ENCODE assay signal across 1 cellular context in the genomic region with DNA sequence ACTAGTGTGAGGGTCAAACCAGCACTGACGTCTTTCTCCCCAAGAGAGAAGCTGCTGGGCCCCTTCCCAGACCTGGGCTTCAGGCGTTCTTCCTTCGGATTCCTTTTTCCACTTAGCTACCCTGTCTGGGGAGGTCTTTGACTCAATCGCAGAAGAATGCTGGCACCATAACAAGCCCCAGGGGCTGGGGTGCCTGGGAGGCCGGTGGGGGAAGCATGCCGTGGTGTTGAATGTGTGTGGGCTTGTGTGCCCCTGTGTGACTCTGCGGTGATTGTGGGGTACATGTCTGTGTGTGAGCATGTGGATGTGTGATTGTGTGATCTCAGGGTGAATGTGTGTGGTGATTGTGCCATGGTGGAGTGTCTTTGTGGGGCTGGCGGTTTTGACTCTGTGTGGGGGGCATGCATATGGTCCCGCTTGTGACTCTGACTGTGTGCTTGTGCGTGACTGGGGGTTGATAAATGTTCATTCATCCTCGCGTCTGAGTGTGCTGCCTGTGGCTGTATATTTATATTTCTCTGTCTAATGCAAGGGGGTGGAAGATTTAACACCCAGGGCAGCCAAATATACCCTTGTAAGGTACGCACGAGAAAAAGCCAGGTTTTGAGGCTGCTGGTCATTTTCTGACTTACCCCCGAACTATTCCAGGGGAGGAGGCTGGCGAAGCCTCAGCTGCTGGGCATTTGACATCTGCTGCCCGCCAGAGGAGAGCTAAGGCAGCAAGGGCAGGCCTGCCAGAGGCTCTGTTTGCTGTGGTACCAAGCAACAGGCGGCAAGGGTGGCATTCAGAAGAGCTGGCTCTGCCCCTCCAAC.
TF ChIP-seq lines count a peak whose summit lies in the region.

No MANE protein-coding gene starts in this region.

TF ChIP-seq in K562, 482 proteins besides CTCF, POLR2A, EP300 and RAD21 (continued from another document):
- TF ChIP-seq, protein P1, sequence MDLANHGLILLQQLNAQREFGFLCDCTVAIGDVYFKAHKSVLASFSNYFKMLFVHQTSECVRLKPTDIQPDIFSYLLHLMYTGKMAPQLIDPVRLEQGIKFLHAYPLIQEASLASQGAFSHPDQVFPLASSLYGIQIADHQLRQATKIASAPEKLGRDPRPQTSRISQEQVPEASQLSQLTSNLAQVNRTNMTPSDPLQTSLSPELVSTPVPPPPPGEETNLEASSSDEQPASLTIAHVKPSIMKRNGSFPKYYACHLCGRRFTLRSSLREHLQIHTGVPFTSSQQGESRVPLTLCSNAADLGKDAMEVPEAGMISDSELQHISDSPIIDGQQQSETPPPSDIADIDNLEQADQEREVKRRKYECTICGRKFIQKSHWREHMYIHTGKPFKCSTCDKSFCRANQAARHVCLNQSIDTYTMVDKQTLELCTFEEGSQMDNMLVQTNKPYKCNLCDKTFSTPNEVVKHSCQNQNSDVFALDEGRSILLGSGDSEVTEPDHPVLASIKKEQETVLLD (IDR thresholded peaks at IDR 0.05), result peak; percentile 67; the same call in 1 of the 2 replicates
- 0 out of 2 replicates have a peak, but pooled peaks have one; percentile 19 for TF ChIP-seq OTX1 (CRISPR knock-in tag; IDR thresholded peaks at IDR 0.05)
- TF ChIP-seq, protein P2, sequence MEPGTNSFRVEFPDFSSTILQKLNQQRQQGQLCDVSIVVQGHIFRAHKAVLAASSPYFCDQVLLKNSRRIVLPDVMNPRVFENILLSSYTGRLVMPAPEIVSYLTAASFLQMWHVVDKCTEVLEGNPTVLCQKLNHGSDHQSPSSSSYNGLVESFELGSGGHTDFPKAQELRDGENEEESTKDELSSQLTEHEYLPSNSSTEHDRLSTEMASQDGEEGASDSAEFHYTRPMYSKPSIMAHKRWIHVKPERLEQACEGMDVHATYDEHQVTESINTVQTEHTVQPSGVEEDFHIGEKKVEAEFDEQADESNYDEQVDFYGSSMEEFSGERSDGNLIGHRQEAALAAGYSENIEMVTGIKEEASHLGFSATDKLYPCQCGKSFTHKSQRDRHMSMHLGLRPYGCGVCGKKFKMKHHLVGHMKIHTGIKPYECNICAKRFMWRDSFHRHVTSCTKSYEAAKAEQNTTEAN (CRISPR knock-in tag; IDR thresholded peaks at IDR 0.05), result no peak
